8 cellular contexts compared by ENCODE assay signal in the genomic region with DNA sequence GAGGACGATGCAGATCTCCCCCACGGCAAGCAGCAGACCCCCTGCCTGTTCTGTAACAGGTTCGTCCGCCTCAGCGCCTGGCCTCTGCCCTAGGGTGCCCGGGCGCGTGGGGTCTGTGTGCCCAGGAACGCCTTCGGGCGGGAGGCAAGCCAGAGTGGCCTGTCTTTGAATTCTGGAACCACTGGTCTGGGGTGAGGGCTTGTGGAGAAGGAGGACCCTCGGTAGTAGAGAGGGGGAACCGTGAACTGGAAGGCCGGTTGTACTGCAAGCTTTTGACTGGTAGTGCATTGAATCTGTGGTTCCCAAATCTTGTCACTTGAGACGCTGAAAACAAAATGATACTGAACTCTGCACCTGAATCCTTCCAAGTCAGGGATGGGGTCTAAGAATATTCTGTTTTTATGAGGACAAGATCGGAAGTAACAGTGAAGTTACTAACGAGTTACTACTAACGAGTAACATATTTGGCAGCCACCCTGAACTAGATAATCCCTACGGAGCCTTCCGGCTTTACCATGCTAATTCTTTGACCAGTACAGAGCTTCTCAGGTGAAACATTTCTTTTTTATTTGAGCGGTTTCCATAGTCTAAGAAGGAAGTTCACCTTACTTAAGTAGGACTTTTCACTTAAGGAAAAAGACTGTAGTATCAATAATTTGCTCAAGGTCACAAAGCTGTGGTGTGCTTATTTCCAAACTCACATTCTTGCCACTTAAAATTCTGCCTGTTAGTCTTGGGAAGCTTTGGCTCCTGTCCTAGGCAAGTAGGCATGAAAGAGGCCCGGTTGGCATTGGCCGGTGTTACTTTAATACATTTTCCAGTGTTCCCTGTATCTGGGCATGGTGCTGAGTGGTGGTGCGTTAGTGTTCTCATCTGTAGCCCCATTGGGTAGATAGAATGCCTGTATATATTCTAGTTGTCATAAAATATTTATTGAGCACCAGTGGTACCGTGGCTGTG. TPM values are rescaled to one million over a fixed set of nuclear protein-coding genes. Genes with fewer than 3 reads are reported as not detected.
DNase-seq lines count a peak whose midpoint lies in the region; ATAC-seq and TF ChIP-seq lines count a peak whose summit lies in the region.

No MANE protein-coding gene starts in this region.

- TF ChIP-seq POLR2A in sigmoid colon (IDR thresholded peaks at IDR 0.05) = no peak

- peaks cover 7 to 8% of the 10 kb centered on the region in 2 donors for H3K36me3 Mint-ChIP-seq in activated T-cell treated with anti-CD3 and anti-CD28 coated beads, Interleukin-2, amount 50 U/mL, for 72 hours (ENCODE audit: insufficient read depth in 2 of 2)

- DNase-seq in NCI-H1694 treated with DMSO at 0.1 percent for 48 hours (lab: John Stamatoyannopoulos, UW) (peak; percentile 5), NCI-H1694 (lab: John Stamatoyannopoulos, UW) (no peak), KG1 (lab: John Stamatoyannopoulos, UW) (peak; percentile 58), heart right ventricle (peak in 1 of 2 donors; percentile 14), sigmoid colon (no peak), posterior cingulate gyrus (no peak)
- DNase-seq in activated T-cell treated with anti-CD3 and anti-CD28 coated beads, Interleukin-2, amount 50 U/mL, for 72 hours = no peak

- H3K4me1 Mint-ChIP-seq in activated T-cell treated with anti-CD3 and anti-CD28 coated beads, Interleukin-2, amount 50 U/mL, for 72 hours (ENCODE audit: low read depth) = peaks cover 25% of the 10 kb centered on the region

- H3K9me3 Mint-ChIP-seq in activated T-cell treated with anti-CD3 and anti-CD28 coated beads, Interleukin-2, amount 50 U/mL, for 72 hours = no peaks in the 10 kb centered on the region

- peak overlapping the region; percentile 93 to 94 for H3K4me3 Mint-ChIP-seq in activated T-cell treated with anti-CD3 and anti-CD28 coated beads, Interleukin-2, amount 50 U/mL, for 72 hours

- H3K9me3 ChIP-seq in heart right ventricle (no peaks in the 10 kb centered on the region), sigmoid colon (no peaks in the 10 kb centered on the region)

- H3K27ac Mint-ChIP-seq in activated T-cell treated with anti-CD3 and anti-CD28 coated beads, Interleukin-2, amount 50 U/mL, for 72 hours = peak overlapping the region; percentile 93

- peaks cover 0 to 45% (median 9%) of the 10 kb centered on the region in 9 donors for H3K36me3 ChIP-seq in heart right ventricle
- peaks cover 0 to 37% (median 0%) of the 10 kb centered on the region in 4 donors for H3K36me3 ChIP-seq in sigmoid colon

- H3K27me3 Mint-ChIP-seq in activated T-cell treated with anti-CD3 and anti-CD28 coated beads, Interleukin-2, amount 50 U/mL, for 72 hours (ENCODE audit: low read depth) = no peaks in the 10 kb centered on the region

- H3K27me3 ChIP-seq in heart right ventricle = no peaks in the 10 kb centered on the region
- H3K27me3 ChIP-seq in sigmoid colon = no peaks in the 10 kb centered on the region

- peak overlapping the region; percentile 54 to 98 (median 79) for H3K4me3 ChIP-seq in heart right ventricle
- H3K4me3 ChIP-seq in sigmoid colon = peak overlapping the region; percentile 63 to 92 (median 80)

- TF ChIP-seq EP300 in sigmoid colon (IDR thresholded peaks at IDR 0.05) = no peak

- WGBS in heart right ventricle, 2 donors = 10 to 11% methylated on average over 25 of the region's 25 CpGs
- WGBS in sigmoid colon, 2 donors = 3 to 15% methylated on average over 25 of the region's 25 CpGs

- TF ChIP-seq CTCF in heart right ventricle (IDR thresholded peaks at IDR 0.05) = no peak
- TF ChIP-seq CTCF in sigmoid colon (IDR thresholded peaks at IDR 0.05) = no peak

- H3K4me1 ChIP-seq in heart right ventricle = peaks cover 0 to 24% (median 18%) of the 10 kb centered on the region in 9 donors
- H3K4me1 ChIP-seq in sigmoid colon = peaks cover 0 to 19% (median 17%) of the 10 kb centered on the region in 4 donors

- H3K27ac ChIP-seq in heart right ventricle (peak overlapping the region; percentile 85 to 98 (median 93)), sigmoid colon (peak overlapping the region; percentile 86 to 94 (median 90))

- ATAC-seq in GM21529 (IDR thresholded peaks at IDR 0.05; ENCODE audit: unreplicated experiment) (peak; percentile 19), heart right ventricle (peak in 2 of 8 donors; percentile 1 to 20)
- ATAC-seq in activated T-cell treated with anti-CD3 and anti-CD28 coated beads, Interleukin-2, amount 50 U/mL, for 72 hours (replicated peaks in 1 of 2) = peak; percentile 10 to 20

- intact Hi-C loops in heart right ventricle (cut with DNase I) = loop anchor here in 4 of 10 donors (5.0 kb wide), 2 partner anchors 219 to 224 kb away; no protein-coding TSS in a partner anchor
- intact Hi-C loops in sigmoid colon (cut with DNase I) = loop anchor here (5.0 kb wide), 1 partner anchor 224 kb away; no protein-coding TSS in a partner anchor
- intact Hi-C loops in posterior cingulate gyrus (cut with DNase I) = loop anchor here (5.0 kb wide), 1 partner anchor 54 kb away; no protein-coding TSS in a partner anchor

RNA-seq across cellular contexts. Expression of gene PRMT3, which starts 0.9 kb away (rescaled TPM):
- total RNA-seq in activated T-cell treated with anti-CD3 and anti-CD28 coated beads, Interleukin-2, amount 50 U/mL, for 72 hours = 10 to 100 TPM; 28.8 to 35.5 TPM
- total RNA-seq in heart right ventricle (10 to 100 TPM in 8 of 10 donors, 1 to 10 TPM in 2; 9.2 to 16.3 (median 11.7) TPM), sigmoid colon (10 to 100 TPM; 15.3 to 18.4 (median 17.6) TPM)
- polyA plus RNA-seq in heart right ventricle (1 to 10 TPM; 7.3 to 8.8 TPM), sigmoid colon (1 to 10 TPM; 4.9 to 8.5 (median 6.6) TPM)

RNA-seq across cellular contexts. Expression of gene HTATIP2, which starts 24.9 kb away (rescaled TPM):
- total RNA-seq in activated T-cell treated with anti-CD3 and anti-CD28 coated beads, Interleukin-2, amount 50 U/mL, for 72 hours = 10 to 100 TPM; 75.0 to 82.4 TPM
- total RNA-seq in heart right ventricle (10 to 100 TPM in 7 of 10 donors, 1 to 10 TPM in 3; 6.1 to 28.8 (median 14.1) TPM), sigmoid colon (10 to 100 TPM; 12.2 to 58.1 (median 39.5) TPM)
- polyA plus RNA-seq in heart right ventricle (10 to 100 TPM in 1 of 2 donors, 1 to 10 TPM in 1; 9.3 to 25.2 TPM), sigmoid colon (100 to 1,000 TPM; 110 to 318 (median 166) TPM)

Comparison
In these comparisons a context has a peak if more than half of its experiments do, and no peak if none do; other contexts are left out.
1. DNase-seq: peak in NCI-H1694 treated with DMSO at 0.1 percent for 48 hours (single experiment) and KG1 (single experiment); none in NCI-H1694 (single experiment), activated T-cell treated with anti-CD3 and anti-CD28 coated beads, Interleukin-2, amount 50 U/mL, for 72 hours (0 of 2), sigmoid colon (single experiment) and posterior cingulate gyrus (0 of 10).